ENCODE assay signal across 26 cellular contexts in genomic region chr4:121817701-121818100, GRCh38. TPM values are rescaled to one million over a fixed set of nuclear protein-coding genes. Genes with fewer than 3 reads are reported as not detected.
DNase-seq lines count a peak whose midpoint lies in the region; ATAC-seq, FAIRE-seq and TF ChIP-seq lines count a peak whose summit lies in the region.
"Had no signal": no experiment of that assay in that cellular context is flagged by ENCODE, and none has a peak within 500 bp of the region (broad histone marks: within the 10 kb centered on the region; RNA-seq: fewer than 3 reads in every experiment).

No MANE protein-coding gene starts in this region.

- no peaks in the 10 kb centered on the region for H3K4me1 ChIP-seq in GM12878 (ENCODE audit: control insufficient read depth, insufficient read depth, low read length)
- H3K4me1 ChIP-seq: BE2C had no signal

- H3K79me2 ChIP-seq in GM12878 (ENCODE audit: control insufficient read depth, insufficient read depth, low read length): peaks cover 40% of the 10 kb centered on the region

- ATAC-seq in activated CD8-positive, alpha-beta memory T cell treated with anti-CD3 and anti-CD28 coated beads, Interleukin-2, amount 10 ng/mL, durations not matched to agents 7 days and 5 days: no peak
- no peak for ATAC-seq in CD4-positive, alpha-beta T cell (ENCODE audit: poor library complexity)
- ATAC-seq in GM12878 (no peak), HG02981 (IDR thresholded peaks at IDR 0.05; ENCODE audit: unreplicated experiment) (no peak)
- ATAC-seq: activated naive CD8-positive, alpha-beta T cell treated with anti-CD3 and anti-CD28 coated beads, Interleukin-2, amount 50 U/mL, for 24 hours; activated T-cell treated with anti-CD3 and anti-CD28 coated beads, Interleukin-2, amount 50 U/mL, for 4 hours; SK-N-SH treated with all-trans-retinoic acid at 6 μM for 48 hours had no signal

- no peak for DNase-seq in activated CD8-positive, alpha-beta memory T cell treated with anti-CD3 and anti-CD28 coated beads, Interleukin-2, amount 10 ng/mL, durations not matched to agents 7 days and 5 days
- DNase-seq in activated CD8-positive, alpha-beta memory T cell treated with anti-CD3 and anti-CD28 coated beads, Interleukin-2, amount 50 U/mL, for 4 hours: no peak
- DNase-seq in CD4-positive, alpha-beta T cell: no peak
- DNase-seq in HFFc6 (no peak), GM12878 (ENCODE audit: low read depth, low spot score) (no peak), erythroblast (lab: John Stamatoyannopoulos, UW) (no peak), SW 1271 (lab: John Stamatoyannopoulos, UW) (no peak)
- DNase-seq: ACHN; activated naive CD8-positive, alpha-beta T cell treated with anti-CD3 and anti-CD28 coated beads, Interleukin-2, amount 50 U/mL, for 24 hours; activated T-cell treated with anti-CD3 and anti-CD28 coated beads, Interleukin-2, amount 50 U/mL, for 4 hours; BE2C; central memory CD4-positive, alpha-beta T cell; DMS79; Kasumi-1; NCI-H1694; NCI-H446 treated with DMSO at 0.1 percent for 48 hours; NCI-H82; stimulated activated CD4-positive, alpha-beta T cell treated with anti-CD3 and anti-CD28 coated beads, Interleukin-2, amount 100 ng/mL, for 24 hours; trophoblast cell had no signal

- 0 out of 2 replicates have a peak overlapping the region, but pooled peaks have one; percentile 5 for H3K4me3 ChIP-seq in GM12878
- H3K4me3 ChIP-seq: hepatocyte, right atrium auricular region had no signal

- peaks cover 63% of the 10 kb centered on the region for H3K4me1 Mint-ChIP-seq in activated CD8-positive, alpha-beta memory T cell treated with anti-CD3 and anti-CD28 coated beads, Interleukin-2, amount 10 ng/mL, durations not matched to agents 7 days and 5 days
- H3K4me1 Mint-ChIP-seq in CD4-positive, alpha-beta T cell (ENCODE audit: low read depth): peaks cover 10% of the 10 kb centered on the region
- H3K4me1 Mint-ChIP-seq in HFFc6 (ENCODE audit: low read depth): peaks cover 91% of the 10 kb centered on the region

- H3K9me3 ChIP-seq in CD4-positive, alpha-beta T cell (ENCODE audit: control insufficient read depth, low read length): no peaks in the 10 kb centered on the region
- no peaks in the 10 kb centered on the region for H3K9me3 ChIP-seq in GM12878 (replicated peaks; ENCODE audit: control insufficient read depth, insufficient read depth, low read length)
- H3K9me3 ChIP-seq: BE2C, right atrium auricular region had no signal

- TF ChIP-seq EP300 in GM12878 (IDR thresholded peaks at IDR 0.05; ENCODE audit: borderline replicate concordance in 1 of 2, control insufficient read depth in 1 of 2, low read depth in 2 of 2, low read length in 2 of 2): no peak

- BruUV-seq in GM12878 (replicated peaks; lab: Mats Ljungman, UMichigan): no TSS peak

- intact Hi-C loops in CD4-positive, alpha-beta T cell (cut with DNase I, micrococcal nuclease): loop anchor here in 1 of 2 experiments (2.0 kb wide), 1 partner anchor 15 kb away; no protein-coding TSS in a partner anchor
- intact Hi-C loops in GM12878 (cut with micrococcal nuclease; ENCODE audit: unreplicated experiment): no loop called here

- WGBS in GM12878 (ENCODE audit: insufficient coverage, insufficient replicate concordance, low lambda C conversion rate, missing lambda C conversion rate): 8% methylated on average over 1 of the region's 1 CpG

- H4K20me1 ChIP-seq in GM12878 (ENCODE audit: control insufficient read depth, insufficient read depth): no peaks in the 10 kb centered on the region

- no peak for TF ChIP-seq RAD21 in GM12878 (IDR thresholded peaks at IDR 0.05; ENCODE audit: insufficient read depth, low read depth, low read length)

- H3K27me3 ChIP-seq in CD4-positive, alpha-beta T cell (ENCODE audit: control insufficient read depth, insufficient read depth, low read length): no peaks in the 10 kb centered on the region
- no peaks in the 10 kb centered on the region for H3K27me3 ChIP-seq in GM12878 (replicated peaks in 1 of 2; ENCODE audit: control insufficient read depth in 2 of 2, insufficient read depth in 2 of 2, low read length in 1 of 2)
- H3K27me3 ChIP-seq: BE2C, hepatocyte, right atrium auricular region had no signal

- SMC1A ChIA-PET in GM12878 (lab: Charles Lee; ENCODE audit: uncharacterized antibody, unreplicated experiment): interaction anchor here (0.6 to 1.7 kb wide), 4 partner anchors 11 to 520 kb away, joined by 3 to 5 read pairs (median 3); no protein-coding TSS in a partner anchor

- peak overlapping the region; percentile 16 for H3K27ac Mint-ChIP-seq in activated CD8-positive, alpha-beta memory T cell treated with anti-CD3 and anti-CD28 coated beads, Interleukin-2, amount 10 ng/mL, durations not matched to agents 7 days and 5 days
- peak overlapping the region; percentile 26 for H3K27ac Mint-ChIP-seq in CD4-positive, alpha-beta T cell
- H3K27ac Mint-ChIP-seq in HFFc6: peak overlapping the region; percentile 69
- H3K27ac Mint-ChIP-seq: dendritic cell treated with granulocyte-macrophage colony-stimulating factor and Interleukin-4, amounts not matched to agents 40 ng/mL and 50 ng/mL, for 4 days had no signal

- RAD21 ChIA-PET in GM12878 (lab: Charles Lee; ENCODE audit: unreplicated experiment): no interaction called here

- no peak overlapping the region for H3K4me3 Mint-ChIP-seq in activated CD8-positive, alpha-beta memory T cell treated with anti-CD3 and anti-CD28 coated beads, Interleukin-2, amount 10 ng/mL, durations not matched to agents 7 days and 5 days
- H3K4me3 Mint-ChIP-seq in CD4-positive, alpha-beta T cell: no peak overlapping the region
- H3K4me3 Mint-ChIP-seq in HFFc6: peak overlapping the region; percentile 17; the same call in 1 of the 2 replicates
- H3K4me3 Mint-ChIP-seq: activated naive CD8-positive, alpha-beta T cell treated with anti-CD3 and anti-CD28 coated beads, Interleukin-2, amount 50 U/mL, for 24 hours; activated T-cell treated with anti-CD3 and anti-CD28 coated beads, Interleukin-2, amount 50 U/mL, for 4 hours; dendritic cell treated with granulocyte-macrophage colony-stimulating factor and Interleukin-4, amounts not matched to agents 40 ng/mL and 50 ng/mL, for 4 days had no signal

- no peak for TF ChIP-seq CTCF in CD4-positive, alpha-beta T cell (IDR thresholded peaks at IDR 0.05)
- TF ChIP-seq CTCF in HFFc6 (IDR thresholded peaks at IDR 0.05) (no peak), GM12878 (IDR thresholded peaks at IDR 0.05 in 2 of 3, conservative IDR thresholded peaks at IDR 0.05 in 1 of 3; ENCODE audit: control insufficient read depth in 2 of 3, extremely low read depth in 1 of 3, insufficient read depth in 1 of 3, low read depth in 3 of 3, low read length in 3 of 3) (no peak)

- TF ChIP-seq POLR2A in GM12878 (IDR thresholded peaks at IDR 0.05; ENCODE audit: low read depth, low read length): 0 out of 2 replicates have a peak, but pooled peaks have one; percentile 27
- TF ChIP-seq POLR2A in erythroblast (IDR thresholded peaks at IDR 0.05; ENCODE audit: low read length): no peak

- peak overlapping the region; percentile 22; the same call in 1 of the 2 replicates for H3K4me2 ChIP-seq in GM12878 (ENCODE audit: control insufficient read depth, insufficient read depth)
- H3K4me2 ChIP-seq: hepatocyte had no signal

- no peak for FAIRE-seq in GM12878 (lab: Jason Lieb, UNC)
- FAIRE-seq: endometrium, frontal cortex had no signal

- no peaks in the 10 kb centered on the region for H3K9me3 Mint-ChIP-seq in activated CD8-positive, alpha-beta memory T cell treated with anti-CD3 and anti-CD28 coated beads, Interleukin-2, amount 10 ng/mL, durations not matched to agents 7 days and 5 days (ENCODE audit: low read depth)
- H3K9me3 Mint-ChIP-seq in CD4-positive, alpha-beta T cell: no peaks in the 10 kb centered on the region
- no peaks in the 10 kb centered on the region for H3K9me3 Mint-ChIP-seq in HFFc6
- H3K9me3 Mint-ChIP-seq: activated naive CD8-positive, alpha-beta T cell treated with anti-CD3 and anti-CD28 coated beads, Interleukin-2, amount 50 U/mL, for 24 hours; activated T-cell treated with anti-CD3 and anti-CD28 coated beads, Interleukin-2, amount 50 U/mL, for 4 hours; dendritic cell treated with granulocyte-macrophage colony-stimulating factor and Interleukin-4, amounts not matched to agents 40 ng/mL and 50 ng/mL, for 4 days had no signal

- in situ Hi-C loops in GM12878 (cut with MboI): no loop called here

- no peaks in the 10 kb centered on the region for H3K27me3 Mint-ChIP-seq in activated CD8-positive, alpha-beta memory T cell treated with anti-CD3 and anti-CD28 coated beads, Interleukin-2, amount 10 ng/mL, durations not matched to agents 7 days and 5 days
- H3K27me3 Mint-ChIP-seq in CD4-positive, alpha-beta T cell: no peaks in the 10 kb centered on the region
- no peaks in the 10 kb centered on the region; the same call in 1 of the 2 replicates for H3K27me3 Mint-ChIP-seq in HFFc6 (ENCODE audit: insufficient read depth)
- H3K27me3 Mint-ChIP-seq: activated naive CD8-positive, alpha-beta T cell treated with anti-CD3 and anti-CD28 coated beads, Interleukin-2, amount 50 U/mL, for 24 hours; dendritic cell treated with granulocyte-macrophage colony-stimulating factor and Interleukin-4, amounts not matched to agents 40 ng/mL and 50 ng/mL, for 4 days had no signal

- peaks cover 72% of the 10 kb centered on the region for H3K36me3 Mint-ChIP-seq in activated CD8-positive, alpha-beta memory T cell treated with anti-CD3 and anti-CD28 coated beads, Interleukin-2, amount 10 ng/mL, durations not matched to agents 7 days and 5 days
- peaks cover 59% of the 10 kb centered on the region for H3K36me3 Mint-ChIP-seq in CD4-positive, alpha-beta T cell (ENCODE audit: low read depth)
- peaks cover 59% of the 10 kb centered on the region for H3K36me3 Mint-ChIP-seq in HFFc6 (ENCODE audit: low read depth)

- no peak overlapping the region for H3K9ac ChIP-seq in GM12878 (ENCODE audit: control insufficient read depth, insufficient read depth, low read length)

- no peak overlapping the region for H2AFZ ChIP-seq in GM12878 (ENCODE audit: control insufficient read depth, low read depth, low read length)
- H2AFZ ChIP-seq: hepatocyte had no signal

- POLR2A ChIA-PET in CD4-positive, alpha-beta T cell (lab: Charles Lee): interaction anchor here (0.6 to 2.1 kb wide), 2 partner anchors 17 to 52 kb away, joined by 3 to 8 read pairs; partner anchors contain the start of genes BBS7 and EXOSC9
- POLR2A ChIA-PET in GM12878 (lab: Charles Lee): interaction anchor here (1.0 to 1.3 kb wide), 3 partner anchors 9 to 17 kb away, joined by 3 to 5 read pairs (median 3); partner anchors contain the start of gene EXOSC9

- peaks cover 1 to 21% of the 10 kb centered on the region in 2 experiments for H3K36me3 ChIP-seq in GM12878 (ENCODE audit: control insufficient read depth in 2 of 2, insufficient read depth in 2 of 2, low read length in 1 of 2)

- CTCF ChIA-PET in activated CD8-positive, alpha-beta memory T cell treated with anti-CD3 and anti-CD28 coated beads, Interleukin-2, amount 10 ng/mL, durations not matched to agents 7 days and 5 days (lab: Charles Lee): interaction anchor here (1.2 kb wide), 1 partner anchor 16 kb away, joined by 5 read pairs; the partner anchor contains the start of gene EXOSC9
- CTCF ChIA-PET in CD4-positive, alpha-beta T cell (lab: Charles Lee): no interaction called here
- CTCF ChIA-PET in GM12878 (lab: Yijun Ruan, JAX): interaction anchor here (0.6 to 1.4 kb wide), 2 partner anchors 16 to 35 kb away, joined by 3 to 6 read pairs; partner anchors contain the start of gene EXOSC9

- H3K27ac ChIP-seq in CD4-positive, alpha-beta T cell (ENCODE audit: low read depth, low read length): no peak overlapping the region
- no peak overlapping the region for H3K27ac ChIP-seq in GM12878 (ENCODE audit: control insufficient read depth, insufficient read depth)
- H3K27ac ChIP-seq: hepatocyte, right atrium auricular region had no signal

RNA-seq across cellular contexts. Expression of gene CCNA2, which starts 6.0 kb away (rescaled TPM):
- 100 to 1,000 TPM; 125 to 129 TPM for total RNA-seq in activated CD8-positive, alpha-beta memory T cell treated with anti-CD3 and anti-CD28 coated beads, Interleukin-2, amount 10 ng/mL, durations not matched to agents 7 days and 5 days
- under 1 TPM; 0.34 to 0.41 TPM for total RNA-seq in CD4-positive, alpha-beta T cell
- total RNA-seq in HFFc6 (2021; fragmentation: NEBNext Ultra II Directional; extraction: Animal tissue kit (Norgen Biotek cat#: 25700)): 10 to 100 TPM; 30.0 to 77.0 (median 68.9) TPM
- 16.7 and 18.0 TPM in 2 replicates for total RNA-seq in GM12878 (2013; cell fraction: nucleolus; rRNA removed)
- 98.9 and 106 TPM in 2 replicates for total RNA-seq in GM12878 (2014; rRNA removed)
- total RNA-seq in GM12878 (2014; rRNA removed; fragmentation: Illumina TruSeq; extraction: Trizol): 92.4 and 94.3 TPM in 2 replicates
- total RNA-seq in GM12878 (2021): 69.6 and 74.1 TPM in 2 replicates
- polyA plus RNA-seq in GM12878 (2011; ENCODE audit: low read depth): 16.2 TPM
- 99.3 and 153 TPM in 2 replicates for polyA plus RNA-seq in GM12878 (2011; rRNA removed)
- polyA plus RNA-seq in GM12878 (2011; cell fraction: cytosol; rRNA removed): 54.2 and 62.4 TPM in 2 replicates
- 36.4 and 41.5 TPM in 2 replicates for polyA plus RNA-seq in GM12878 (2011; cell fraction: nucleus; rRNA removed)
- polyA plus RNA-seq in GM12878 (2012): 27.0 and 39.9 TPM in 2 replicates
- polyA plus RNA-seq in GM12878 (2014; fragmentation: Illumina TruSeq; extraction: Trizol): 96.5 and 112 TPM in 2 replicates
- 10 to 100 TPM; 21.8 to 34.7 TPM for polyA plus RNA-seq in GM12878 (2014; fragmentation: Nextera tagmentation; extraction: Ambion mirVana)
- 57.8 and 68.2 TPM in 2 replicates for polyA plus RNA-seq in GM12878 (2014; rRNA removed)
- 100 to 1,000 TPM; 137 to 153 TPM for polyA plus RNA-seq in GM12878 (2016; fragmentation: Nextera tagmentation; extraction: Ambion mirVana)
- 55.0 and 74.2 TPM in 2 replicates for polyA minus RNA-seq in GM12878 (2011; rRNA and poly(A)+ RNA removed)
- polyA minus RNA-seq in GM12878 (2011; cell fraction: cytosol; rRNA and poly(A)+ RNA removed): 40.3 and 40.8 TPM in 2 replicates
- 14.7 and 25.6 TPM in 2 replicates for polyA minus RNA-seq in GM12878 (2011; cell fraction: nucleus; rRNA and poly(A)+ RNA removed)

RNA-seq across cellular contexts. Expression of gene EXOSC9, which starts 16.6 kb away (rescaled TPM):
- total RNA-seq in activated CD8-positive, alpha-beta memory T cell treated with anti-CD3 and anti-CD28 coated beads, Interleukin-2, amount 10 ng/mL, durations not matched to agents 7 days and 5 days: 10 to 100 TPM; 59.5 to 61.0 TPM
- 10 to 100 TPM; 71.6 to 72.7 TPM for total RNA-seq in CD4-positive, alpha-beta T cell
- total RNA-seq in HFFc6 (2021; fragmentation: NEBNext Ultra II Directional; extraction: Animal tissue kit (Norgen Biotek cat#: 25700)): 10 to 100 TPM; 30.5 to 57.2 (median 49.4) TPM
- 64.0 and 71.2 TPM in 2 replicates for total RNA-seq in GM12878 (2013; cell fraction: nucleolus; rRNA removed)
- total RNA-seq in GM12878 (2014; rRNA removed) (50.7 and 72.1 TPM in 2 replicates), GM12878 (2014; rRNA removed; fragmentation: Illumina TruSeq; extraction: Trizol) (88.1 and 89.7 TPM in 2 replicates), GM12878 (2021) (49.0 and 50.5 TPM in 2 replicates)
- polyA plus RNA-seq in GM12878 (2011; ENCODE audit: low read depth): 23.0 TPM
- polyA plus RNA-seq in GM12878 (2011; rRNA removed) (102 and 141 TPM in 2 replicates), GM12878 (2014; fragmentation: Illumina TruSeq; extraction: Trizol) (102 and 123 TPM in 2 replicates), GM12878 (2014; fragmentation: Nextera tagmentation; extraction: Ambion mirVana) (100 to 1,000 TPM; 115 to 131 TPM), GM12878 (2014; rRNA removed) (59.0 and 70.6 TPM in 2 replicates), GM12878 (2016; fragmentation: Nextera tagmentation; extraction: Ambion mirVana) (10 to 100 TPM; 80.4 to 81.0 TPM)
- 38.1 and 41.7 TPM in 2 replicates for polyA plus RNA-seq in GM12878 (2011; cell fraction: cytosol; rRNA removed)
- polyA plus RNA-seq in GM12878 (2011; cell fraction: nucleus; rRNA removed): 59.4 and 66.8 TPM in 2 replicates
- polyA plus RNA-seq in GM12878 (2012): 45.4 and 47.2 TPM in 2 replicates
- polyA minus RNA-seq in GM12878 (2011; rRNA and poly(A)+ RNA removed): 77.8 and 97.4 TPM in 2 replicates
- polyA minus RNA-seq in GM12878 (2011; cell fraction: cytosol; rRNA and poly(A)+ RNA removed): 37.4 and 40.4 TPM in 2 replicates
- polyA minus RNA-seq in GM12878 (2011; cell fraction: nucleus; rRNA and poly(A)+ RNA removed): 38.8 and 53.1 TPM in 2 replicates

RNA-seq across cellular contexts. Expression of gene BBS7, which starts 52.6 kb away (rescaled TPM):
- 10 to 100 TPM; 17.9 to 18.8 TPM for total RNA-seq in activated CD8-positive, alpha-beta memory T cell treated with anti-CD3 and anti-CD28 coated beads, Interleukin-2, amount 10 ng/mL, durations not matched to agents 7 days and 5 days
- total RNA-seq in CD4-positive, alpha-beta T cell: 1 to 10 TPM; 3.0 to 3.8 TPM
- 10 to 100 TPM; 20.3 to 30.0 (median 24.0) TPM for total RNA-seq in HFFc6 (2021; fragmentation: NEBNext Ultra II Directional; extraction: Animal tissue kit (Norgen Biotek cat#: 25700))
- 23.6 and 31.0 TPM in 2 replicates for total RNA-seq in GM12878 (2013; cell fraction: nucleolus; rRNA removed)
- total RNA-seq in GM12878 (2014; rRNA removed): 5.9 and 7.7 TPM in 2 replicates
- total RNA-seq in GM12878 (2014; rRNA removed; fragmentation: Illumina TruSeq; extraction: Trizol): 9.0 and 9.2 TPM in 2 replicates
- total RNA-seq in GM12878 (2021): 9.0 and 10.1 TPM in 2 replicates
- polyA plus RNA-seq in GM12878 (2011; ENCODE audit: low read depth): 2.0 TPM
- polyA plus RNA-seq in GM12878 (2011; rRNA removed): 12.9 and 18.9 TPM in 2 replicates
- polyA plus RNA-seq in GM12878 (2011; cell fraction: cytosol; rRNA removed): 8.5 and 8.6 TPM in 2 replicates
- 8.4 and 9.1 TPM in 2 replicates for polyA plus RNA-seq in GM12878 (2011; cell fraction: nucleus; rRNA removed)
- polyA plus RNA-seq in GM12878 (2012): 3.5 and 5.0 TPM in 2 replicates
- 8.1 and 9.3 TPM in 2 replicates for polyA plus RNA-seq in GM12878 (2014; fragmentation: Illumina TruSeq; extraction: Trizol)
- polyA plus RNA-seq in GM12878 (2014; fragmentation: Nextera tagmentation; extraction: Ambion mirVana): 1 to 10 TPM; 7.4 to 8.8 TPM
- 5.2 and 7.8 TPM in 2 replicates for polyA plus RNA-seq in GM12878 (2014; rRNA removed)
- polyA plus RNA-seq in GM12878 (2016; fragmentation: Nextera tagmentation; extraction: Ambion mirVana): 10 to 100 TPM; 15.1 to 15.2 TPM
- 6.1 and 12.3 TPM in 2 replicates for polyA minus RNA-seq in GM12878 (2011; rRNA and poly(A)+ RNA removed)
- polyA minus RNA-seq in GM12878 (2011; cell fraction: cytosol; rRNA and poly(A)+ RNA removed): 4.3 and 5.3 TPM in 2 replicates
- polyA minus RNA-seq in GM12878 (2011; cell fraction: nucleus; rRNA and poly(A)+ RNA removed): 6.2 and 11.9 TPM in 2 replicates

RNA-seq across cellular contexts. Expression of gene SMIM43, which starts 52.7 kb away (rescaled TPM):
- under 1 TPM in 1 of 2 experiments, not detected in 1; 0.18 TPM for total RNA-seq in activated CD8-positive, alpha-beta memory T cell treated with anti-CD3 and anti-CD28 coated beads, Interleukin-2, amount 10 ng/mL, durations not matched to agents 7 days and 5 days
- total RNA-seq in CD4-positive, alpha-beta T cell: not detected
- 1 to 10 TPM in 4 of 6 experiments, under 1 TPM in 2; 0.35 to 2.2 (median 1.5) TPM for total RNA-seq in HFFc6 (2021; fragmentation: NEBNext Ultra II Directional; extraction: Animal tissue kit (Norgen Biotek cat#: 25700))
- not detected in 2 replicates for total RNA-seq in GM12878 (2013; cell fraction: nucleolus; rRNA removed)
- total RNA-seq in GM12878 (2014; rRNA removed) (not detected in 2 replicates), GM12878 (2014; rRNA removed; fragmentation: Illumina TruSeq; extraction: Trizol) (not detected in 2 replicates), GM12878 (2021) (not detected in 2 replicates)
- not detected for polyA plus RNA-seq in GM12878 (2011; ENCODE audit: low read depth)
- polyA plus RNA-seq in GM12878 (2011; rRNA removed) (0.04 and 0.12 TPM in 2 replicates), GM12878 (2014; fragmentation: Illumina TruSeq; extraction: Trizol) (not detected in 2 replicates), GM12878 (2014; fragmentation: Nextera tagmentation; extraction: Ambion mirVana) (not detected), GM12878 (2014; rRNA removed) (not detected in 2 replicates), GM12878 (2016; fragmentation: Nextera tagmentation; extraction: Ambion mirVana) (not detected)
- 0.12 and 0.13 TPM in 2 replicates for polyA plus RNA-seq in GM12878 (2011; cell fraction: cytosol; rRNA removed)
- polyA plus RNA-seq in GM12878 (2011; cell fraction: nucleus; rRNA removed): 0.16 and 0.27 TPM in 2 replicates
- not detected in 2 replicates for polyA plus RNA-seq in GM12878 (2012)
- 0.07 TPM in 1 of 2 replicates, not detected in the other for polyA minus RNA-seq in GM12878 (2011; rRNA and poly(A)+ RNA removed)
- polyA minus RNA-seq in GM12878 (2011; cell fraction: cytosol; rRNA and poly(A)+ RNA removed): not detected in 2 replicates
- polyA minus RNA-seq in GM12878 (2011; cell fraction: nucleus; rRNA and poly(A)+ RNA removed): not detected in 2 replicates
- total RNA-seq: activated T-cell treated with anti-CD3 and anti-CD28 coated beads, Interleukin-2, amount 50 U/mL, for 4 hours; hepatocyte; right atrium auricular region had no signal

Comparison
In these comparisons a context has a peak if more than half of its experiments do, and no peak if none do; other contexts are left out.
1. H3K27ac Mint-ChIP-seq: peak in every context shown above with its lines; median percentile 69 in HFFc6; 26 in CD4-positive, alpha-beta T cell; 16 in activated CD8-positive, alpha-beta memory T cell treated with anti-CD3 and anti-CD28 coated beads, Interleukin-2, amount 10 ng/mL, durations not matched to agents 7 days and 5 days.
2. RNA of gene CCNA2, which starts 6.0 kb away (total RNA-seq): 125 to 129 TPM in activated CD8-positive, alpha-beta memory T cell treated with anti-CD3 and anti-CD28 coated beads, Interleukin-2, amount 10 ng/mL, durations not matched to agents 7 days and 5 days, 16.7 to 106 TPM in GM12878 and 30.0 to 77.0 TPM in HFFc6; 0.34 to 0.41 TPM in CD4-positive, alpha-beta T cell; every median in the first group is over 10 times any median in the second.